8 cellular contexts compared by ENCODE assay signal in the genomic region with DNA sequence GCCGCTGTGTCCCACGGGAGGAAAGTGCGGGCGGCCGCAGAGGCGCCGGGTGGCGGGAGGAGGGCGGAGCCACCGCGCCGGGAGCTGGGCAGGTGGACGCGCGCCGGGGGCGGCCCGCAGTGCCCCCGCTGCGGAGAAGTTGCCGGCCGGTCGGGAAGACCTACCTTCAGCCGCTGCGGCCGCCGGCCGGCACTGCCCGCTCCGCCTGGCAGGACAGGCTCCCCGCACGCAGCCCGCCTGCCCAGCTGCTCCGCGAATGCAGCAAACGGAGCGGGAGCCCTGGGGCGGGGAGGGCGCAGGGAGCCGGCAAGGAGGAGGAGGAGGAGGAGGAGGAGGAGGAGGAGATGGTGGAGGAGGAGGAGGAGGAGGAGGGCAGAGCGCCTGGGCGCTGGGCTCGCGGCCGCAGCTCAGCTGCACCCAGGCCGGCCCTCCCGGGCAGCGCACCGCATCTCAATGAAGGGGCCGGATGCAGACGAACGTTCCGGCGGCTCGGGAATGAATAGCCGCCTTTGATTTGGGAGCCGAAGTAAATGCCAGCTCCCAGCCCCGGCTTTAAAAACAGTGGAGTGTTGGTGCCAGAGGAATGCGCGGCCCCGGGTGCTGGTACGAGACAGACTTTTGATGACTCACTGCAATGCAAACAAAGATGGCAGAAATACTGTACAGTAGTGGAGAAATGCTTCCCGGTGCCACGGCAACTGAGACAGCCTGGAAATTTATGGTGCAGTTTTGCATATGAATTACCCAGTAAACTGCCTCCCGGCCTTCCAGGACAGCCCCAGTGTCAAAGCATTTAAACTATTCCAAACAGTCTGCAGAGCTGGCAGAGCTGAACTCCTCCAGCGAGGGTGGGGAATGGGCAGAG. TPM values are rescaled to one million over a fixed set of nuclear protein-coding genes. Genes with fewer than 3 reads are reported as not detected.
DNase-seq lines count a peak whose midpoint lies in the region; ATAC-seq, FAIRE-seq and TF ChIP-seq lines count a peak whose summit lies in the region.

No MANE protein-coding gene starts in this region.

- H3K36me3 Mint-ChIP-seq in stimulated activated naive B cell treated with anti-CD40 and anti-IgM and Interleukin-4, amounts not matched to agents 10 μg/mL and 1 μg/mL and 100 μg/mL, for 72 hours = no peaks in the 10 kb centered on the region

- H3K27ac Mint-ChIP-seq in stimulated activated naive B cell treated with anti-CD40 and anti-IgM and Interleukin-4, amounts not matched to agents 10 μg/mL and 1 μg/mL and 100 μg/mL, for 72 hours = no peak overlapping the region

- ATAC-seq in SK-N-SH treated with all-trans-retinoic acid at 6 μM for 48 hours = peak; percentile 85
- ATAC-seq in lung (ENCODE audit: insufficient read depth, low FRiP score) = peak; percentile 70
- peak; percentile 43 to 54 for ATAC-seq in stimulated activated naive B cell treated with anti-CD40 and anti-IgM and Interleukin-4, amounts not matched to agents 10 μg/mL and 1 μg/mL and 100 μg/mL, for 72 hours (replicated peaks)
- no peak for ATAC-seq in GM21367 (IDR thresholded peaks at IDR 0.05; ENCODE audit: unreplicated experiment)

- H3K4me3 Mint-ChIP-seq in stimulated activated naive B cell treated with anti-CD40 and anti-IgM and Interleukin-4, amounts not matched to agents 10 μg/mL and 1 μg/mL and 100 μg/mL, for 72 hours = peak overlapping the region; percentile 56 to 67

- H3K4me2 ChIP-seq in endothelial cell of umbilical vein (ENCODE audit: insufficient read depth, low read length) = peak overlapping the region; percentile 84

- H3K4me1 ChIP-seq in endothelial cell of umbilical vein (ENCODE audit: control insufficient read depth, extremely low read depth, insufficient read depth, low read length) (peaks cover 33% of the 10 kb centered on the region), lung (ENCODE audit: control insufficient read depth in 2 of 2, insufficient read depth in 2 of 2, low read length in 2 of 2) (peaks cover 4 to 29% of the 10 kb centered on the region in 2 donors)

- H3K79me2 ChIP-seq in endothelial cell of umbilical vein (ENCODE audit: control insufficient read depth, insufficient read depth, low read length) = peaks cover 40% of the 10 kb centered on the region

- H3K36me3 ChIP-seq in MG63 (peaks cover 25% of the 10 kb centered on the region), endothelial cell of umbilical vein (ENCODE audit: control insufficient read depth in 2 of 2, extremely low read depth in 1 of 2, insufficient read depth in 2 of 2, low read length in 2 of 2) (peaks cover 3 to 6% of the 10 kb centered on the region in 2 experiments), lung (ENCODE audit: control insufficient read depth in 2 of 2, insufficient read depth in 2 of 2, low read length in 2 of 2) (peaks cover 0 to 26% of the 10 kb centered on the region in 2 donors)

- H3K4me3 ChIP-seq in MG63 = peak overlapping the region; percentile 52
- peak overlapping the region; percentile 49 to 66 (median 53) for H3K4me3 ChIP-seq in endothelial cell of umbilical vein (replicated peaks in 1 of 3; ENCODE audit: insufficient read depth in 1 of 3, low read depth in 1 of 3, low read length in 3 of 3)
- peak overlapping the region; percentile 16 for H3K4me3 ChIP-seq in lung

- POLR2A ChIA-PET in endothelial cell of umbilical vein (lab: Charles Lee) = no interaction called here

- H3K27ac ChIP-seq in endothelial cell of umbilical vein (ENCODE audit: insufficient read depth, low read depth, low read length) (peak overlapping the region; percentile 66), lung (ENCODE audit: low read depth in 1 of 2, low read length in 1 of 2) (peak overlapping the region in 1 of 2 donors; percentile 27)

- no peak overlapping the region for H2AFZ ChIP-seq in endothelial cell of umbilical vein (ENCODE audit: low read depth, low read length)

- peaks cover 5 to 16% of the 10 kb centered on the region in 2 donors for H3K4me1 Mint-ChIP-seq in stimulated activated naive B cell treated with anti-CD40 and anti-IgM and Interleukin-4, amounts not matched to agents 10 μg/mL and 1 μg/mL and 100 μg/mL, for 72 hours

- BruUV-seq in endothelial cell of umbilical vein (replicated peaks; lab: Mats Ljungman, UMichigan) = no TSS peak

- peak; percentile 47 for TF ChIP-seq POLR2A in endothelial cell of umbilical vein (IDR thresholded peaks at IDR 0.05; ENCODE audit: low read depth, low read length)

- 0 to 2% methylated on average over 47 to 64 of the region's 66 CpGs for WGBS in lung, 2 donors

- CTCF ChIA-PET in endothelial cell of umbilical vein (lab: Charles Lee) = interaction anchor here (1.0 to 4.5 kb wide), 6 partner anchors 9 to 188 kb away, joined by 3 to 31 read pairs (median 6); no protein-coding TSS in a partner anchor

- H3K27me3 ChIP-seq in MG63 (no peaks in the 10 kb centered on the region), endothelial cell of umbilical vein (ENCODE audit: control insufficient read depth in 2 of 2, insufficient read depth in 2 of 2, low read length in 2 of 2) (no peaks in the 10 kb centered on the region), lung (ENCODE audit: control insufficient read depth, insufficient read depth) (no peaks in the 10 kb centered on the region)

- dilution Hi-C loops in endothelial cell of umbilical vein (cut with MboI; ENCODE audit: extremely low pct_ligation_motif_present, low sequenced_read_pairs) = no loop called here

- TF ChIP-seq CTCF in endothelial cell of umbilical vein (IDR thresholded peaks at IDR 0.05; ENCODE audit: extremely low read depth in 1 of 2, insufficient read depth in 1 of 2, low read depth in 1 of 2, low read length in 2 of 2) (no peak), lung (IDR thresholded peaks at IDR 0.05; ENCODE audit: control extremely low read depth, extremely low read depth) (no peak)

- H3K9ac ChIP-seq in endothelial cell of umbilical vein (replicated peaks; ENCODE audit: extremely low read depth, insufficient read depth, low read length) = peak overlapping the region; percentile 63

- no peaks in the 10 kb centered on the region for H3K9me3 Mint-ChIP-seq in stimulated activated naive B cell treated with anti-CD40 and anti-IgM and Interleukin-4, amounts not matched to agents 10 μg/mL and 1 μg/mL and 100 μg/mL, for 72 hours

- H3K9me3 ChIP-seq in MG63 (no peaks in the 10 kb centered on the region), endothelial cell of umbilical vein (replicated peaks; ENCODE audit: control insufficient read depth, insufficient read depth, low read length) (no peaks in the 10 kb centered on the region), lung (ENCODE audit: control insufficient read depth in 2 of 2, insufficient read depth in 1 of 2, low read length in 1 of 2) (no peaks in the 10 kb centered on the region)

- peak; percentile 100 for FAIRE-seq in endothelial cell of umbilical vein (lab: Jason Lieb, UNC)

- H4K20me1 ChIP-seq in endothelial cell of umbilical vein (replicated peaks; ENCODE audit: control insufficient read depth, extremely low read depth, insufficient read depth, low read length) = no peaks in the 10 kb centered on the region

- intact Hi-C loops in endothelial cell of umbilical vein (cut with micrococcal nuclease) = loop anchor here (1.0 to 5.0 kb wide), 6 partner anchors 40 to 143 kb away; partner anchors contain the start of genes NACC2 and TMEM250

- H3K9me1 ChIP-seq in endothelial cell of umbilical vein (replicated peaks; ENCODE audit: control insufficient read depth, extremely low read depth, insufficient read depth, low read length) = no peaks in the 10 kb centered on the region

- peaks cover 38 to 54% of the 10 kb centered on the region in 2 donors for H3K27me3 Mint-ChIP-seq in stimulated activated naive B cell treated with anti-CD40 and anti-IgM and Interleukin-4, amounts not matched to agents 10 μg/mL and 1 μg/mL and 100 μg/mL, for 72 hours

- DNase-seq in DMS53 treated with DMSO at 0.1 percent for 48 hours (lab: John Stamatoyannopoulos, UW; ENCODE audit: unreplicated experiment) (peak; percentile 95), MG63 (peak; percentile 94), endothelial cell of umbilical vein (ENCODE audit: low read depth, low spot score) (peak; percentile 96), lung (ENCODE audit: low spot score) (peak; percentile 75), NK-92 (lab: John Stamatoyannopoulos, UW; ENCODE audit: unreplicated experiment) (no peak)
- no peak for DNase-seq in stimulated activated naive B cell treated with anti-CD40 and anti-IgM and Interleukin-4, amounts not matched to agents 10 μg/mL and 1 μg/mL and 100 μg/mL, for 72 hours

TF ChIP-seq in endothelial cell of umbilical vein, 7 proteins besides CTCF, POLR2A, EP300 and RAD21:
- no peak for TF ChIP-seq MYC (IDR thresholded peaks at IDR 0.05; ENCODE audit: low read depth, low read length)
- TF ChIP-seq POLR2AphosphoS5 (IDR thresholded peaks at IDR 0.05; ENCODE audit: insufficient read depth, low read depth, low read length) = peak; percentile 53
- TF ChIP-seq JUN (IDR thresholded peaks at IDR 0.05; ENCODE audit: borderline replicate concordance, insufficient read depth, insufficient read length, low read depth) = peak; percentile 86
- TF ChIP-seq FOS (IDR thresholded peaks at IDR 0.05; ENCODE audit: borderline replicate concordance, insufficient read depth, low read length) = peak; percentile 88

RNA-seq across cellular contexts. Expression of gene NACC2, which starts 43.3 kb away (rescaled TPM):
- 13.4 and 22.4 TPM in 2 replicates for total RNA-seq in MG63 (2014; rRNA removed; shearing (Covaris generic); ENCODE audit: low replicate concordance)
- total RNA-seq in endothelial cell of umbilical vein (25.1 and 27.1 TPM in 2 replicates), lung (10 to 100 TPM in 1 of 2 donors, 1 to 10 TPM in 1; 5.9 to 32.7 TPM)
- polyA plus RNA-seq in endothelial cell of umbilical vein (15.7 and 15.8 TPM in 2 replicates), lung (10 to 100 TPM in 1 of 2 donors, 1 to 10 TPM in 1; 9.1 to 12.0 TPM)
- polyA plus RNA-seq in endothelial cell of umbilical vein (2011; cell fraction: cytosol; rRNA removed) = 8.5 and 10.4 TPM in 2 replicates
- polyA plus RNA-seq in endothelial cell of umbilical vein (2011; cell fraction: nucleus; rRNA removed) = 21.2 and 22.4 TPM in 2 replicates
- polyA plus RNA-seq in endothelial cell of umbilical vein (2012) = 13.0 and 16.4 TPM in 2 replicates
- polyA minus RNA-seq in endothelial cell of umbilical vein = 11.2 and 14.3 TPM in 2 replicates
- polyA minus RNA-seq in endothelial cell of umbilical vein (2011; cell fraction: cytosol; rRNA and poly(A)+ RNA removed) = 19.5 TPM
- 9.0 and 16.8 TPM in 2 replicates for polyA minus RNA-seq in endothelial cell of umbilical vein (2011; cell fraction: nucleus; rRNA and poly(A)+ RNA removed)

Comparison
In these comparisons a context has a peak if more than half of its experiments do, and no peak if none do; other contexts are left out.
1. DNase-seq: peak in DMS53 treated with DMSO at 0.1 percent for 48 hours (single experiment), MG63 (single experiment), endothelial cell of umbilical vein (single experiment) and lung (single experiment); none in stimulated activated naive B cell treated with anti-CD40 and anti-IgM and Interleukin-4, amounts not matched to agents 10 μg/mL and 1 μg/mL and 100 μg/mL, for 72 hours (single experiment) and NK-92 (single experiment).
2. Peak in every context shown above with its lines, with median percentiles within 50 percentile points of each other: H3K4me3 ChIP-seq.